Comparison of ENCODE assay signal across 8 cellular contexts in genomic region chr1:244801246-244801645, GRCh38. TPM values are rescaled to one million over a fixed set of nuclear protein-coding genes. Genes with fewer than 3 reads are reported as not detected.
DNase-seq lines count a peak whose midpoint lies in the region; ATAC-seq and TF ChIP-seq lines count a peak whose summit lies in the region.

No MANE protein-coding gene starts in this region.

- H3K27ac ChIP-seq in 22Rv1: no peak overlapping the region
- no peak overlapping the region for H3K27ac ChIP-seq in Panc1 (ENCODE audit: low read length)

- no peak overlapping the region for H3K4me3 ChIP-seq in Panc1 (ENCODE audit: low read depth in 2 of 2, low read length in 2 of 2)

- H3K27me3 ChIP-seq in Panc1 (ENCODE audit: control insufficient read depth, insufficient read depth, low read length): no peaks in the 10 kb centered on the region

- no TSS peak for BruUV-seq in Panc1 (replicated peaks; lab: Mats Ljungman, UMichigan)

- DNase-seq in Panc1 (ENCODE audit: low read depth, low spot score): peak; percentile 17
- peak; percentile 29 for DNase-seq in activated T-helper 9 cell treated with anti-CD3 and anti-CD28 coated beads, Interleukin-2, amount 50 U/mL, for 16 hours (ENCODE audit: low read depth)
- peak in 39 of 42 donors; percentile 10 to 76 (median 42) for DNase-seq in head of caudate nucleus
- DNase-seq in stimulated activated CD4-positive, alpha-beta T cell treated with anti-CD3 and anti-CD28 coated beads, Interleukin-1b, Interleukin-23, amount 100 ng/mL, for 24 hours (ENCODE audit: low read depth in 4 of 4, low spot score in 1 of 4): peak; percentile 16 to 37 (median 24)
- no peak for DNase-seq in omental fat pad (ENCODE audit: low spot score)

- H3K36me3 ChIP-seq in Panc1 (ENCODE audit: control insufficient read depth, insufficient read depth, low read length): no peaks in the 10 kb centered on the region

- intact Hi-C loops in Panc1 (cut with micrococcal nuclease; ENCODE audit: unreplicated experiment): loop anchor here (5.0 kb wide), 1 partner anchor 691 kb away; no protein-coding TSS in a partner anchor
- intact Hi-C loops in head of caudate nucleus (cut with DNase I): loop anchor here (5.0 kb wide), 1 partner anchor 241 kb away; no protein-coding TSS in a partner anchor

- H3K9me3 ChIP-seq in Panc1 (ENCODE audit: control insufficient read depth, insufficient read depth, low read depth, low read length): no peaks in the 10 kb centered on the region

- CTCF ChIA-PET in Panc1 (lab: Charles Lee): interaction anchor here (0.7 to 0.9 kb wide), 4 partner anchors 10 to 298 kb away, joined by 3 to 6 read pairs (median 4); no protein-coding TSS in a partner anchor

- H3K4me1 ChIP-seq in Panc1 (ENCODE audit: control insufficient read depth, insufficient read depth, low read length): no peaks in the 10 kb centered on the region

- TF ChIP-seq CTCF in 22Rv1 (IDR thresholded peaks at IDR 0.05) (peak; percentile 90), Panc1 (IDR thresholded peaks at IDR 0.05) (peak; percentile 82), omental fat pad (IDR thresholded peaks at IDR 0.05) (no peak)

- in situ Hi-C loops in Panc1 (cut with HindIII; ENCODE audit: low pct_unique_long_range_greater_than_20kb, low sequenced_read_pairs): no loop called here

- peak; percentile 80 for ATAC-seq in GM18498 (IDR thresholded peaks at IDR 0.05; ENCODE audit: unreplicated experiment)
- ATAC-seq in HG03097 (IDR thresholded peaks at IDR 0.05; ENCODE audit: low FRiP score, unreplicated experiment): peak; percentile 86
- ATAC-seq in Panc1: 0 out of 2 replicates have a peak, but pooled peaks have one; percentile 44
- ATAC-seq in omental fat pad (ENCODE audit: low FRiP score): no peak

- POLR2A ChIA-PET in Panc1 (lab: Charles Lee): no interaction called here

RNA-seq across cellular contexts. Expression of gene COX20, which starts 34.2 kb away (rescaled TPM):
- total RNA-seq in Panc1 (2021; ENCODE audit: unreplicated experiment) (55.0 TPM), omental fat pad (10 to 100 TPM; 19.4 to 43.2 (median 24.1) TPM)
- 47.0 TPM for polyA plus RNA-seq in Panc1 (2012; ENCODE audit: insufficient read length)

Comparison
In these comparisons a context has a peak if more than half of its experiments do, and no peak if none do; other contexts are left out.
1. CTCF ChIP-seq: peak in 22Rv1 (single experiment) and Panc1 (single experiment); none in omental fat pad (0 of 3).